Comparison of ENCODE assay signal across 2 cellular contexts in the genomic region with DNA sequence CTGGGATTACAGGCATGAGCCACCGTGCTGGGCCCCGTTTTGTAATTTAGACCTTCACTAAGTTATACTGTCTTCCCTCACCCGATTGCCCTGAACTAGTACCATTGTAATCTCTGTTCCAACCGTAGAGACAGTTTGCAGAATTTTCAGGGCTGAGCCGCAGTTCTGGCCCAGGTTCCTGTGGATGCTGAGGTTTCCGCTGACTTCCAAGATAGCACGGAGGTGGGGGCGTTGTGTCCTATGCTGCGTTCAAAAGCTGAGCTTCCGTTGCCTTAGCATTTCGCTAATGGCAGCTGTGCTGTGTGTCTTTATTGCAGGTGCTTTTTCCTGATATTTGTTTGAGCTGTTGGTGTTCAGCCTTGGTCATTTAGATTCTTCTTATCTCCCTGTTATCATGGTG.
TF ChIP-seq lines count a peak whose summit lies in the region.

No MANE protein-coding gene starts in this region.

TF ChIP-seq in IMR-90, 13 proteins besides CTCF, POLR2A, EP300 and RAD21 (continued from another document):
- TF ChIP-seq, protein P1, sequence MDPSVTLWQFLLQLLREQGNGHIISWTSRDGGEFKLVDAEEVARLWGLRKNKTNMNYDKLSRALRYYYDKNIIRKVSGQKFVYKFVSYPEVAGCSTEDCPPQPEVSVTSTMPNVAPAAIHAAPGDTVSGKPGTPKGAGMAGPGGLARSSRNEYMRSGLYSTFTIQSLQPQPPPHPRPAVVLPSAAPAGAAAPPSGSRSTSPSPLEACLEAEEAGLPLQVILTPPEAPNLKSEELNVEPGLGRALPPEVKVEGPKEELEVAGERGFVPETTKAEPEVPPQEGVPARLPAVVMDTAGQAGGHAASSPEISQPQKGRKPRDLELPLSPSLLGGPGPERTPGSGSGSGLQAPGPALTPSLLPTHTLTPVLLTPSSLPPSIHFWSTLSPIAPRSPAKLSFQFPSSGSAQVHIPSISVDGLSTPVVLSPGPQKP (IDR thresholded peaks at IDR 0.05; ENCODE audit: borderline replicate concordance, low read depth, low read length), result no peak
- no peak for TF ChIP-seq RFX5 (IDR thresholded peaks at IDR 0.05; ENCODE audit: low read depth, low read length)
- no peak for TF ChIP-seq FOS (IDR thresholded peaks at IDR 0.05; ENCODE audit: low read depth, low read length)

TF ChIP-seq in WTC11, 78 proteins besides CTCF, POLR2A, EP300 and RAD21 (continued from another document):
- TF ChIP-seq ZSCAN18 (CRISPR knock-in tag; IDR thresholded peaks at IDR 0.05) (no peak), MLX (CRISPR knock-in tag; IDR thresholded peaks at IDR 0.05) (no peak), NFE2L1 (CRISPR knock-in tag; IDR thresholded peaks at IDR 0.05) (no peak), NR2C2 (CRISPR knock-in tag; IDR thresholded peaks at IDR 0.05) (no peak), RORB (CRISPR knock-in tag; IDR thresholded peaks at IDR 0.05) (no peak), ZNF232 (CRISPR knock-in tag; IDR thresholded peaks at IDR 0.05) (no peak), FOXP1 (CRISPR knock-in tag; IDR thresholded peaks at IDR 0.05; ENCODE audit: borderline replicate concordance) (no peak)
- TF ChIP-seq, protein P2, sequence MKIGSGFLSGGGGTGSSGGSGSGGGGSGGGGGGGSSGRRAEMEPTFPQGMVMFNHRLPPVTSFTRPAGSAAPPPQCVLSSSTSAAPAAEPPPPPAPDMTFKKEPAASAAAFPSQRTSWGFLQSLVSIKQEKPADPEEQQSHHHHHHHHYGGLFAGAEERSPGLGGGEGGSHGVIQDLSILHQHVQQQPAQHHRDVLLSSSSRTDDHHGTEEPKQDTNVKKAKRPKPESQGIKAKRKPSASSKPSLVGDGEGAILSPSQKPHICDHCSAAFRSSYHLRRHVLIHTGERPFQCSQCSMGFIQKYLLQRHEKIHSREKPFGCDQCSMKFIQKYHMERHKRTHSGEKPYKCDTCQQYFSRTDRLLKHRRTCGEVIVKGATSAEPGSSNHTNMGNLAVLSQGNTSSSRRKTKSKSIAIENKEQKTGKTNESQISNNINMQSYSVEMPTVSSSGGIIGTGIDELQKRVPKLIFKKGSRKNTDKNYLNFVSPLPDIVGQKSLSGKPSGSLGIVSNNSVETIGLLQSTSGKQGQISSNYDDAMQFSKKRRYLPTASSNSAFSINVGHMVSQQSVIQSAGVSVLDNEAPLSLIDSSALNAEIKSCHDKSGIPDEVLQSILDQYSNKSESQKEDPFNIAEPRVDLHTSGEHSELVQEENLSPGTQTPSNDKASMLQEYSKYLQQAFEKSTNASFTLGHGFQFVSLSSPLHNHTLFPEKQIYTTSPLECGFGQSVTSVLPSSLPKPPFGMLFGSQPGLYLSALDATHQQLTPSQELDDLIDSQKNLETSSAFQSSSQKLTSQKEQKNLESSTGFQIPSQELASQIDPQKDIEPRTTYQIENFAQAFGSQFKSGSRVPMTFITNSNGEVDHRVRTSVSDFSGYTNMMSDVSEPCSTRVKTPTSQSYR (CRISPR knock-in tag; IDR thresholded peaks at IDR 0.05), result no peak
